36 cellular contexts compared by ENCODE assay signal in genomic region chr12:3576891-3577290, GRCh38.
"Had no signal": no experiment of that assay in that cellular context is flagged by ENCODE, and none has a peak within 500 bp of the region (broad histone marks: within the 10 kb centered on the region; RNA-seq: fewer than 3 reads in every experiment).

No MANE protein-coding gene starts in this region.

- H3K9me3 ChIP-seq: adrenal gland, body of pancreas, breast epithelium had no signal

- H3K36me3 Mint-ChIP-seq: activated CD4-positive, alpha-beta memory T cell treated with anti-CD3 and anti-CD28 coated beads for 36 hours; activated naive CD4-positive, alpha-beta T cell treated with anti-CD3 and anti-CD28 coated beads, Interleukin-2, amount 50 U/mL, for 72 hours; activated naive CD8-positive, alpha-beta T cell treated with anti-CD3 and anti-CD28 coated beads for 36 hours had no signal

- H3K4me1 Mint-ChIP-seq: activated B cell treated with CpG ODN at 0.5 μM for 24 hours; activated CD4-positive, alpha-beta T cell treated with anti-CD3 and anti-CD28 coated beads, Interleukin-2, amount 10 ng/mL, durations not matched to agents 24 days and 14 days; activated T-helper 17 cell treated with anti-CD3 and anti-CD28 coated beads, Interleukin-2, amount 50 U/mL, for 72 hours had no signal

- H3K27me3 Mint-ChIP-seq: activated CD8-positive, alpha-beta T cell treated with anti-CD3 and anti-CD28 coated beads for 36 hours; activated naive CD8-positive, alpha-beta T cell treated with anti-CD3 and anti-CD28 coated beads for 36 hours had no signal

- DNase-seq: activated B cell treated with CpG ODN at 0.5 μM for 24 hours; activated CD4-positive, alpha-beta memory T cell treated with anti-CD3 and anti-CD28 coated beads for 36 hours; activated CD4-positive, alpha-beta T cell treated with anti-CD3 and anti-CD28 coated beads for 4 hours; activated CD4-positive, alpha-beta T cell treated with anti-CD3 and anti-CD28 coated beads, Interleukin-2, amount 10 ng/mL, durations not matched to agents 24 days and 14 days; activated CD4-positive, alpha-beta T cell treated with anti-CD3 and anti-CD28 coated beads, Interleukin-2, amount 50 U/mL, for 1 hour; activated CD4-positive, alpha-beta T cell treated with anti-CD3 and anti-CD28 coated beads, Interleukin-2, amount 50 U/mL, for 4 hours; activated CD4-positive, CD25-positive, alpha-beta regulatory T cell treated with anti-CD3 and anti-CD28 coated beads, Interleukin-2, amount 50 U/mL, for 72 hours; activated CD8-positive, alpha-beta memory T cell treated with anti-CD3 and anti-CD28 coated beads, Interleukin-2, amount 50 U/mL, for 4 hours; activated CD8-positive, alpha-beta T cell treated with anti-CD3 and anti-CD28 coated beads for 36 hours; activated effector memory CD4-positive, alpha-beta T cell treated with anti-CD3 and anti-CD28 coated beads, Interleukin-2, amount 50 U/mL, for 16 hours; activated gamma-delta T cell treated with Interleukin-2 at 50 U/mL for 16 hours; activated naive CD4-positive, alpha-beta T cell; activated naive CD4-positive, alpha-beta T cell treated with anti-CD3 and anti-CD28 coated beads for 36 hours; activated naive CD4-positive, alpha-beta T cell treated with anti-CD3 and anti-CD28 coated beads, Interleukin-2, amount 50 U/mL, for 16 hours; activated naive CD8-positive, alpha-beta T cell treated with anti-CD3 and anti-CD28 coated beads for 36 hours; activated T-cell treated with anti-CD3 and anti-CD28 coated beads for 4 hours; activated T-cell treated with anti-CD3 and anti-CD28 coated beads, Interleukin-2, amount 50 U/mL, for 1 hour; activated T-cell treated with anti-CD3 and anti-CD28 coated beads, Interleukin-2, amount 50 U/mL, for 4 hours; activated T-cell treated with anti-CD3 and anti-CD28 coated beads, Interleukin-2, amount 50 U/mL, for 72 hours; adrenal gland; amniotic stem cell; body of pancreas; brain microvascular endothelial cell; central memory CD4-positive, alpha-beta T cell; T-helper 1 cell; T-helper 2 cell; T-helper 9 cell had no signal

- H3K4me3 ChIP-seq: adrenal gland, body of pancreas, breast epithelium had no signal

- H3K9me3 Mint-ChIP-seq: activated B cell treated with CpG ODN at 0.5 μM for 24 hours; activated CD4-positive, alpha-beta memory T cell treated with anti-CD3 and anti-CD28 coated beads for 36 hours; activated CD4-positive, alpha-beta T cell treated with anti-CD3 and anti-CD28 coated beads, Interleukin-2, amount 10 ng/mL, durations not matched to agents 24 days and 14 days; activated CD8-positive, alpha-beta T cell treated with anti-CD3 and anti-CD28 coated beads for 36 hours; activated naive CD4-positive, alpha-beta T cell treated with anti-CD3 and anti-CD28 coated beads for 36 hours; activated naive CD4-positive, alpha-beta T cell treated with anti-CD3 and anti-CD28 coated beads, Interleukin-2, amount 50 U/mL, for 72 hours; activated naive CD8-positive, alpha-beta T cell treated with anti-CD3 and anti-CD28 coated beads for 36 hours; activated T-cell treated with anti-CD3 and anti-CD28 coated beads, Interleukin-2, amount 50 U/mL, for 4 hours; activated T-cell treated with anti-CD3 and anti-CD28 coated beads, Interleukin-2, amount 50 U/mL, for 72 hours; activated T-helper 1 cell treated with anti-CD3 and anti-CD28 coated beads, Interleukin-12 subunit alpha, Interleukin-12 subunit beta, Interleukin-2, Interleukin-4 antibody, amounts not matched to agents 30 ng/mL and 10 ng/mL and 1 ng/mL, durations not matched to agents 14 hours and 24 hours and 36 hours; activated T-helper 17 cell treated with anti-CD3 and anti-CD28 coated beads, Interleukin-2, amount 50 U/mL, for 72 hours; T-helper 1 cell treated with Interleukin-12 subunit alpha and Interleukin-12 subunit beta and Interleukin-4 antibody, amounts not matched to agents 30 μg/mL and 1 μg/mL, for 36 hours; T-helper 2 cell treated with Interferon-gamma antibody and Interleukin-4, amounts not matched to agents 5 μg/mL and 100 μg/mL, for 36 hours had no signal

- H3K4me1 ChIP-seq: adrenal gland, body of pancreas, breast epithelium had no signal

- H3K27ac Mint-ChIP-seq: activated B cell treated with CpG ODN at 0.5 μM for 24 hours; activated CD4-positive, alpha-beta memory T cell treated with anti-CD3 and anti-CD28 coated beads for 36 hours; activated CD4-positive, alpha-beta T cell treated with anti-CD3 and anti-CD28 coated beads, Interleukin-2, amount 10 ng/mL, durations not matched to agents 24 days and 14 days; activated CD8-positive, alpha-beta T cell treated with anti-CD3 and anti-CD28 coated beads for 36 hours; activated naive CD4-positive, alpha-beta T cell treated with anti-CD3 and anti-CD28 coated beads for 36 hours; activated naive CD4-positive, alpha-beta T cell treated with anti-CD3 and anti-CD28 coated beads, Interleukin-2, amount 50 U/mL, for 72 hours; activated naive CD8-positive, alpha-beta T cell treated with anti-CD3 and anti-CD28 coated beads for 36 hours; activated T-cell treated with anti-CD3 and anti-CD28 coated beads, Interleukin-2, amount 50 U/mL, for 72 hours; activated T-helper 1 cell treated with anti-CD3 and anti-CD28 coated beads, Interleukin-12 subunit alpha, Interleukin-12 subunit beta, Interleukin-2, Interleukin-4 antibody, amounts not matched to agents 30 ng/mL and 10 ng/mL and 1 ng/mL, durations not matched to agents 14 hours and 24 hours and 36 hours; activated T-helper 17 cell treated with anti-CD3 and anti-CD28 coated beads, Interleukin-2, amount 50 U/mL, for 72 hours; T-helper 1 cell treated with Interleukin-12 subunit alpha and Interleukin-12 subunit beta and Interleukin-4 antibody, amounts not matched to agents 30 μg/mL and 1 μg/mL, for 36 hours; T-helper 2 cell treated with Interferon-gamma antibody and Interleukin-4, amounts not matched to agents 5 μg/mL and 100 μg/mL, for 36 hours had no signal

- H3K27ac ChIP-seq: adrenal gland, body of pancreas, brain microvascular endothelial cell, breast epithelium, VCaP had no signal

- ATAC-seq: activated CD8-positive, alpha-beta T cell treated with anti-CD3 and anti-CD28 coated beads for 36 hours; activated naive CD4-positive, alpha-beta T cell treated with anti-CD3 and anti-CD28 coated beads, Interleukin-2, amount 50 U/mL, for 72 hours; activated T-cell treated with anti-CD3 and anti-CD28 coated beads, Interleukin-2, amount 50 U/mL, for 4 hours; activated T-cell treated with anti-CD3 and anti-CD28 coated beads, Interleukin-2, amount 50 U/mL, for 72 hours; activated T-helper 17 cell treated with anti-CD3 and anti-CD28 coated beads, Interleukin-2, amount 50 U/mL, for 72 hours; body of pancreas had no signal

- H3K4me3 Mint-ChIP-seq: activated B cell treated with CpG ODN at 0.5 μM for 24 hours; activated CD4-positive, alpha-beta memory T cell treated with anti-CD3 and anti-CD28 coated beads for 36 hours; activated CD4-positive, alpha-beta T cell treated with anti-CD3 and anti-CD28 coated beads, Interleukin-2, amount 10 ng/mL, durations not matched to agents 24 days and 14 days; activated CD8-positive, alpha-beta T cell treated with anti-CD3 and anti-CD28 coated beads for 36 hours; activated naive CD4-positive, alpha-beta T cell treated with anti-CD3 and anti-CD28 coated beads for 36 hours; activated naive CD8-positive, alpha-beta T cell treated with anti-CD3 and anti-CD28 coated beads for 36 hours; activated T-cell treated with anti-CD3 and anti-CD28 coated beads, Interleukin-2, amount 50 U/mL, for 4 hours; activated T-cell treated with anti-CD3 and anti-CD28 coated beads, Interleukin-2, amount 50 U/mL, for 72 hours; activated T-helper 1 cell treated with anti-CD3 and anti-CD28 coated beads, Interleukin-12 subunit alpha, Interleukin-12 subunit beta, Interleukin-2, Interleukin-4 antibody, amounts not matched to agents 30 ng/mL and 10 ng/mL and 1 ng/mL, durations not matched to agents 14 hours and 24 hours and 36 hours; activated T-helper 17 cell treated with anti-CD3 and anti-CD28 coated beads, Interleukin-2, amount 50 U/mL, for 72 hours; T-helper 1 cell treated with Interleukin-12 subunit alpha and Interleukin-12 subunit beta and Interleukin-4 antibody, amounts not matched to agents 30 μg/mL and 1 μg/mL, for 36 hours; T-helper 2 cell treated with Interferon-gamma antibody and Interleukin-4, amounts not matched to agents 5 μg/mL and 100 μg/mL, for 36 hours had no signal

- H3K36me3 ChIP-seq: adrenal gland, brain microvascular endothelial cell, breast epithelium had no signal

- H3K27me3 ChIP-seq: adrenal gland, body of pancreas, breast epithelium had no signal

- FAIRE-seq: astrocyte, TTC549 had no signal
